ENCODE assay signal across 1 cellular context in the genomic region with DNA sequence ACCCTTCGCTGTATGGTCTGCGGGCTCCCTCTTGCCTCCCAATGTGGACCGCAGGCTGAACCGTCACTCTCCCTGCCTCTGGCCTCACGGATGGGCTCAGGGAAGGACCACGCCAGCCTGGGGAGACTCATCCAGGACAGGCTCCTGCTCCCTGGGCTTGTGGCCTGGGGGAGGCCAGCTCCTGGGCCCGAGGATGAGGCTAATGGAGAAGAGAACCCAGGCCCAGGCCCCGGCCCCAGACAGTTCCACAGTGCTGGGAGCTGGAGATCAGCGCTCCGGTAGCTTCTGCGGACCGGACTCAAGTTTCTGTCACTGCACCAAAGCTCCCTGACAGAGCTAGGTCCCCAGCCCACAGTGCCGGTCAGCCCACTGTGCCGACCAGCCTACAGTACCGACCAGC.
TF ChIP-seq lines count a peak whose summit lies in the region.

No MANE protein-coding gene starts in this region.

TF ChIP-seq in GM23338, 12 proteins besides CTCF, POLR2A, EP300 and RAD21:
- TF ChIP-seq EZH2phosphoT487 (IDR thresholded peaks at IDR 0.05; ENCODE audit: unreplicated experiment) = no peak
- TF ChIP-seq ZNF462 (CRISPR knock-in tag; IDR thresholded peaks at IDR 0.05) = no peak
- TF ChIP-seq, protein P1, sequence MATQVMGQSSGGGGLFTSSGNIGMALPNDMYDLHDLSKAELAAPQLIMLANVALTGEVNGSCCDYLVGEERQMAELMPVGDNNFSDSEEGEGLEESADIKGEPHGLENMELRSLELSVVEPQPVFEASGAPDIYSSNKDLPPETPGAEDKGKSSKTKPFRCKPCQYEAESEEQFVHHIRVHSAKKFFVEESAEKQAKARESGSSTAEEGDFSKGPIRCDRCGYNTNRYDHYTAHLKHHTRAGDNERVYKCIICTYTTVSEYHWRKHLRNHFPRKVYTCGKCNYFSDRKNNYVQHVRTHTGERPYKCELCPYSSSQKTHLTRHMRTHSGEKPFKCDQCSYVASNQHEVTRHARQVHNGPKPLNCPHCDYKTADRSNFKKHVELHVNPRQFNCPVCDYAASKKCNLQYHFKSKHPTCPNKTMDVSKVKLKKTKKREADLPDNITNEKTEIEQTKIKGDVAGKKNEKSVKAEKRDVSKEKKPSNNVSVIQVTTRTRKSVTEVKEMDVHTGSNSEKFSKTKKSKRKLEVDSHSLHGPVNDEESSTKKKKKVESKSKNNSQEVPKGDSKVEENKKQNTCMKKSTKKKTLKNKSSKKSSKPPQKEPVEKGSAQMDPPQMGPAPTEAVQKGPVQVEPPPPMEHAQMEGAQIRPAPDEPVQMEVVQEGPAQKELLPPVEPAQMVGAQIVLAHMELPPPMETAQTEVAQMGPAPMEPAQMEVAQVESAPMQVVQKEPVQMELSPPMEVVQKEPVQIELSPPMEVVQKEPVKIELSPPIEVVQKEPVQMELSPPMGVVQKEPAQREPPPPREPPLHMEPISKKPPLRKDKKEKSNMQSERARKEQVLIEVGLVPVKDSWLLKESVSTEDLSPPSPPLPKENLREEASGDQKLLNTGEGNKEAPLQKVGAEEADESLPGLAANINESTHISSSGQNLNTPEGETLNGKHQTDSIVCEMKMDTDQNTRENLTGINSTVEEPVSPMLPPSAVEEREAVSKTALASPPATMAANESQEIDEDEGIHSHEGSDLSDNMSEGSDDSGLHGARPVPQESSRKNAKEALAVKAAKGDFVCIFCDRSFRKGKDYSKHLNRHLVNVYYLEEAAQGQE (IDR thresholded peaks at IDR 0.05; ENCODE audit: unreplicated experiment) = no peak
- TF ChIP-seq JUNB (IDR thresholded peaks at IDR 0.05; ENCODE audit: unreplicated experiment) = no peak
- no peak for TF ChIP-seq STAT1 (IDR thresholded peaks at IDR 0.05; ENCODE audit: unreplicated experiment)
- TF ChIP-seq EZH2 (IDR thresholded peaks at IDR 0.05; ENCODE audit: low read depth, unreplicated experiment) = no peak
- no peak for TF ChIP-seq ETS1 (IDR thresholded peaks at IDR 0.05)
- TF ChIP-seq ZNF114 (CRISPR knock-in tag; IDR thresholded peaks at IDR 0.05) = no peak
- no peak for TF ChIP-seq ZNF331 (CRISPR knock-in tag; IDR thresholded peaks at IDR 0.05; ENCODE audit: low read depth)
- TF ChIP-seq POLR2AphosphoS5 (IDR thresholded peaks at IDR 0.05; ENCODE audit: low read depth) = no peak
- no peak for TF ChIP-seq NANOG (IDR thresholded peaks at IDR 0.05; ENCODE audit: borderline replicate concordance)
- no peak for TF ChIP-seq CREB1 (CRISPR knock-in tag; IDR thresholded peaks at IDR 0.05; ENCODE audit: low read depth)
